Comparison of ENCODE assay signal across 20 cellular contexts in genomic region chr5:81121836-81122235, GRCh38.
"Had no signal": no experiment of that assay in that cellular context is flagged by ENCODE, and none has a peak within 500 bp of the region (broad histone marks: within the 10 kb centered on the region; RNA-seq: fewer than 3 reads in every experiment).

No MANE protein-coding gene starts in this region.

- DNase-seq: activated CD4-positive, alpha-beta T cell treated with anti-CD3 and anti-CD28 coated beads, Interleukin-2, amount 10 ng/mL, durations not matched to agents 24 days and 14 days; activated CD8-positive, alpha-beta T cell treated with anti-CD3 and anti-CD28 coated beads, Interleukin-2, amount 10 ng/mL, durations not matched to agents 7 days and 5 days; activated effector memory CD4-positive, alpha-beta T cell treated with Interleukin-2 at 50 U/mL for 16 hours; activated naive CD4-positive, alpha-beta T cell treated with anti-CD3 and anti-CD28 coated beads, Interleukin-2, amount 50 U/mL, for 16 hours; activated T-cell treated with anti-CD3 and anti-CD28 coated beads, Interleukin-2, amount 50 U/mL, for 24 hours; endodermal cell; foreskin melanocyte; glutamatergic neuron; stimulated activated CD4-positive, alpha-beta T cell treated with anti-CD3 and anti-CD28 coated beads, Interleukin-12 subunit alpha, Interleukin-12 subunit beta, amount 100 ng/mL, for 4 hours; stimulated activated CD4-positive, alpha-beta T cell treated with anti-CD3 and anti-CD28 coated beads, Interleukin-1b, Interleukin-23, amount 100 ng/mL, for 48 hours; stimulated activated naive CD8-positive, alpha-beta T cell treated with anti-CD3 and anti-CD28 coated beads, Interleukin-15, Interleukin-2, amounts not matched to agents 100 U/mL and 50 U/mL, for 24 hours; T-cell; T1000; trophoblast cell had no signal

- H3K36me3 Mint-ChIP-seq: mesothelial cell of epicardium had no signal

- H3K27ac Mint-ChIP-seq: activated CD4-positive, alpha-beta T cell treated with anti-CD3 and anti-CD28 coated beads, Interleukin-2, amount 10 ng/mL, durations not matched to agents 24 days and 14 days; activated T-cell treated with anti-CD3 and anti-CD28 coated beads, Interleukin-2, amount 50 U/mL, for 24 hours; endodermal cell; mesothelial cell of epicardium; nephron; progenitor cell of endocrine pancreas; T-cell had no signal

- H3K4me1 Mint-ChIP-seq: mesothelial cell of epicardium, nephron had no signal

- H3K9me3 Mint-ChIP-seq: activated CD4-positive, alpha-beta T cell treated with anti-CD3 and anti-CD28 coated beads, Interleukin-2, amount 10 ng/mL, durations not matched to agents 24 days and 14 days; activated T-cell treated with anti-CD3 and anti-CD28 coated beads, Interleukin-2, amount 50 U/mL, for 24 hours; endodermal cell; mesothelial cell of epicardium; nephron; T-cell had no signal

- H3K27me3 Mint-ChIP-seq: activated CD4-positive, alpha-beta T cell treated with anti-CD3 and anti-CD28 coated beads, Interleukin-2, amount 10 ng/mL, durations not matched to agents 24 days and 14 days; activated T-cell treated with anti-CD3 and anti-CD28 coated beads, Interleukin-2, amount 50 U/mL, for 24 hours; progenitor cell of endocrine pancreas; T-cell had no signal

- H3K27ac ChIP-seq: epithelial cell of prostate, right atrium auricular region, vagina had no signal

- ATAC-seq: activated CD8-positive, alpha-beta T cell treated with anti-CD3 and anti-CD28 coated beads, Interleukin-2, amount 10 ng/mL, durations not matched to agents 7 days and 5 days; stimulated activated naive CD8-positive, alpha-beta T cell treated with anti-CD3 and anti-CD28 coated beads, Interleukin-15, Interleukin-2, amounts not matched to agents 100 U/mL and 50 U/mL, for 24 hours; T-cell had no signal

- H3K4me3 Mint-ChIP-seq: activated CD4-positive, alpha-beta T cell treated with anti-CD3 and anti-CD28 coated beads, Interleukin-2, amount 10 ng/mL, durations not matched to agents 24 days and 14 days; activated CD8-positive, alpha-beta T cell treated with anti-CD3 and anti-CD28 coated beads, Interleukin-2, amount 10 ng/mL, durations not matched to agents 7 days and 5 days; activated T-cell treated with anti-CD3 and anti-CD28 coated beads, Interleukin-2, amount 50 U/mL, for 24 hours; endodermal cell; mesothelial cell of epicardium; nephron; T-cell had no signal
